1 cellular context compared by ENCODE assay signal in genomic region chr13:51804295-51805172, GRCh38.
TF ChIP-seq lines count a peak whose summit lies in the region.

No MANE protein-coding gene starts in this region.

TF ChIP-seq in IMR-90, 13 proteins besides CTCF, POLR2A, EP300 and RAD21:
- TF ChIP-seq CEBPB (IDR thresholded peaks at IDR 0.05; ENCODE audit: low read depth, low read length), result no peak
- no peak for TF ChIP-seq RFX5 (IDR thresholded peaks at IDR 0.05; ENCODE audit: low read depth, low read length)
- no peak; the same call in 1 of the 2 replicates for TF ChIP-seq MXI1 (IDR thresholded peaks at IDR 0.05; ENCODE audit: borderline replicate concordance, low read depth, low read length)
- no peak for TF ChIP-seq BHLHE40 (IDR thresholded peaks at IDR 0.05; ENCODE audit: low read depth, low read length)
- TF ChIP-seq SMC3 (IDR thresholded peaks at IDR 0.05; ENCODE audit: low read depth, low read length), result no peak
- no peak for TF ChIP-seq ELK1 (IDR thresholded peaks at IDR 0.05; ENCODE audit: borderline replicate concordance, low read depth, low read length)
- no peak for TF ChIP-seq CHD1 (IDR thresholded peaks at IDR 0.05; ENCODE audit: low read depth, low read length)
- no peak for TF ChIP-seq USF2 (IDR thresholded peaks at IDR 0.05; ENCODE audit: low read depth, low read length)
- TF ChIP-seq MAFK (IDR thresholded peaks at IDR 0.05; ENCODE audit: low read depth, low read length), result no peak
- TF ChIP-seq RCOR1 (IDR thresholded peaks at IDR 0.05; ENCODE audit: insufficient replicate concordance, low read length), result no peak
- no peak for TF ChIP-seq MAZ (IDR thresholded peaks at IDR 0.05; ENCODE audit: borderline replicate concordance, low read depth, low read length)
- no peak for TF ChIP-seq FOS (IDR thresholded peaks at IDR 0.05; ENCODE audit: low read depth, low read length)
- TF ChIP-seq NFE2L2 (IDR thresholded peaks at IDR 0.05; ENCODE audit: low read depth, low read length), result no peak
